ENCODE assay signal across 34 cellular contexts in the genomic region with DNA sequence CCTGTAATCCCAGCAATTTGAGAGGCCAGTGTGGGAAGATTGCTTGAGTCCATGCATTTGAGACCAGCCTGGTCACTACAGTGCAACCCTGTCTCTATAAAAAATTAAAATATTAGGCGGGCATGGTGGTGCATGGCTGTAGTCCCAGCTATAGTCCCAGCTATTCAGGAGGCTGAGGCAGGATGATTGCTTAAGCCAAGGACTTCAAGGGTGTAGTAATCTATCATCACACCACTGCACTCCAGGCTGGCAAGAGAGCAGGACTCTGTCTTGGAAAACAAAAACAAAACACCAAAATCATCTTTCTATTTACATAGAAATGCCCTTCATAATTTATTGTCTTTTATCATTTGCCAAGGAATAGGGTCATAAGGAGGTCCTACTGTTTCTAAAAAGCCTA.
"Had no signal": no experiment of that assay in that cellular context is flagged by ENCODE, and none has a peak within 500 bp of the region (broad histone marks: within the 10 kb centered on the region; RNA-seq: fewer than 3 reads in every experiment).

No MANE protein-coding gene starts in this region.

- H3K4me2 ChIP-seq: KMS-11 had no signal

- H3K27ac ChIP-seq: KMS-11 had no signal

- H3K36me3 ChIP-seq: MG63 had no signal

- H3K4me3 ChIP-seq: MG63 had no signal

- DNase-seq: Karpas-422, Kasumi-1, KG1, MG63, MM.1S, MV-4-11, NCI-H1048, NCI-H1092, NCI-H1092 treated with DMSO at 0.1 percent for 48 hours, NCI-H1105, NCI-H1105 treated with DMSO at 0.1 percent for 48 hours, NCI-H1417, NCI-H1417 treated with DMSO at 0.1 percent for 48 hours, NCI-H1436, NCI-H1436 treated with DMSO at 0.1 percent for 48 hours, NCI-H146, NCI-H1694, NCI-H1694 treated with DMSO at 0.1 percent for 48 hours, NCI-H187, NCI-H187 treated with DMSO at 0.1 percent for 48 hours, NCI-H1930, NCI-H2029, NCI-H2029 treated with DMSO at 0.1 percent for 48 hours, NCI-H2081, NCI-H2081 treated with DMSO at 0.1 percent for 48 hours, NCI-H2107, NCI-H2171, NCI-H2171 treated with DMSO at 0.1 percent for 48 hours, NCI-H226, NCI-H345, NCI-H446, NCI-H446 treated with DMSO at 0.1 percent for 48 hours, NCI-H510A had no signal

- H3K27me3 ChIP-seq: MG63 had no signal

- H3K9ac ChIP-seq: KMS-11 had no signal
